In genomic region chr10:121007264-121007663, GRCh38 we compare ENCODE assay signal across 29 cellular contexts.
"Had no signal": no experiment of that assay in that cellular context is flagged by ENCODE, and none has a peak within 500 bp of the region (broad histone marks: within the 10 kb centered on the region; RNA-seq: fewer than 3 reads in every experiment).

No MANE protein-coding gene starts in this region.

- H3K27me3 ChIP-seq: colonic mucosa, heart left ventricle, pancreas, upper lobe of left lung had no signal

- H3K4me3 ChIP-seq: colonic mucosa, heart left ventricle, pancreas, prostate gland, skin epidermis, upper lobe of left lung had no signal

- DNase-seq: activated CD4-positive, alpha-beta T cell treated with anti-CD3 and anti-CD28 coated beads for 1 hour; activated CD4-positive, alpha-beta T cell treated with anti-CD3 and anti-CD28 coated beads, Interleukin-2, amount 50 U/mL, for 1 hour; activated CD8-positive, alpha-beta T cell treated with anti-CD3 and anti-CD28 coated beads for 36 hours; activated naive CD8-positive, alpha-beta T cell treated with anti-CD3 and anti-CD28 coated beads, Interleukin-2, amount 50 U/mL, for 24 hours; activated T-cell treated with anti-CD3 and anti-CD28 coated beads, Interleukin-2, amount 50 U/mL, for 48 hours; amygdala; cerebellar nuclear complex; colonic mucosa; effector CD8-positive, alpha-beta T cell; erythroblast; heart left ventricle; hypothalamus; immature natural killer cell; kidney glomerular epithelial cell; naive thymus-derived CD8-positive, alpha-beta T cell; nucleus accumbens; pancreas; retina; stimulated activated CD4-positive, alpha-beta T cell treated with anti-CD3 and anti-CD28 coated beads, Interleukin-12 subunit alpha, Interleukin-12 subunit beta, amount 100 ng/mL, for 4 hours; stimulated activated CD4-positive, alpha-beta T cell treated with anti-CD3 and anti-CD28 coated beads, Interleukin-4, amount 100 ng/mL, for 24 hours; stimulated activated naive CD8-positive, alpha-beta T cell treated with anti-CD3 and anti-CD28 coated beads, Interleukin-15, amount 100 ng/mL, for 72 hours; substantia nigra; T-helper 2 cell; upper lobe of left lung had no signal

- H3K4me1 ChIP-seq: colonic mucosa, heart left ventricle, pancreas, prostate gland, upper lobe of left lung had no signal

- H3K36me3 ChIP-seq: colonic mucosa, heart left ventricle, pancreas, prostate gland, upper lobe of left lung had no signal

- H3K9me3 ChIP-seq: prostate gland had no signal

- ATAC-seq: activated CD8-positive, alpha-beta T cell treated with anti-CD3 and anti-CD28 coated beads for 36 hours; activated naive CD8-positive, alpha-beta T cell treated with anti-CD3 and anti-CD28 coated beads, Interleukin-2, amount 50 U/mL, for 24 hours; heart left ventricle; left lobe of liver; naive thymus-derived CD8-positive, alpha-beta T cell; pancreas; sciatic nerve; stimulated activated effector memory CD8-positive, alpha-beta T cell treated with anti-CD3 and anti-CD28 coated beads, Interleukin-12 subunit alpha, Interleukin-12 subunit beta, amount 100 ng/mL, for 72 hours; stimulated activated naive CD8-positive, alpha-beta T cell treated with anti-CD3 and anti-CD28 coated beads, Interleukin-15, amount 100 ng/mL, for 72 hours had no signal

- H3K27ac ChIP-seq: colonic mucosa, heart left ventricle, pancreas, prostate gland, skin epidermis, upper lobe of left lung had no signal
